8 cellular contexts compared by ENCODE assay signal in genomic region chr7:98280791-98281756, GRCh38. TPM values are rescaled to one million over a fixed set of nuclear protein-coding genes. Genes with fewer than 3 reads are reported as not detected.
DNase-seq lines count a peak whose midpoint lies in the region; ATAC-seq and TF ChIP-seq lines count a peak whose summit lies in the region.

TSS of gene BRI3 (plus strand) at chr7:98281686. CDS start at chr7:98281796, 110 bp downstream.

- peak within 1 kb of the TSS; percentile 60 for H3K27ac ChIP-seq in adipose tissue (ENCODE audit: low read depth, low read length)
- peak within 1 kb of the TSS; percentile 84 to 99 (median 97) for H3K27ac ChIP-seq in heart right ventricle
- H3K27ac ChIP-seq in upper lobe of right lung: peak within 1 kb of the TSS; percentile 96

- peak; percentile 67 for TF ChIP-seq POLR2A in GM10847 (IDR thresholded peaks at IDR 0.05; ENCODE audit: extremely low read depth, insufficient read length)

- TF ChIP-seq CTCF in heart right ventricle (IDR thresholded peaks at IDR 0.05) (peak in 6 of 9 donors; percentile 6 to 62 (median 52)), progenitor cell of endocrine pancreas (IDR thresholded peaks at IDR 0.05; ENCODE audit: unreplicated experiment) (no peak), upper lobe of right lung (IDR thresholded peaks at IDR 0.05) (no peak)

- H3K4me1 Mint-ChIP-seq in T-cell (peaks cover 26 to 36% (median 33%) of the 10 kb centered on the region in 3 donors), progenitor cell of endocrine pancreas (ENCODE audit: low read depth) (peaks cover 29% of the 10 kb centered on the region)

- H3K4me3 ChIP-seq in heart right ventricle: peak within 1 kb of the TSS; percentile 82 to 99 (median 93)
- peak within 1 kb of the TSS; percentile 88 for H3K4me3 ChIP-seq in upper lobe of right lung

- H3K4me1 ChIP-seq in heart right ventricle (peaks cover 26 to 55% (median 46%) of the 10 kb centered on the region in 9 donors), upper lobe of right lung (peaks cover 43% of the 10 kb centered on the region)

- H3K27ac Mint-ChIP-seq in T-cell (peak within 1 kb of the TSS; percentile 83 to 84), progenitor cell of endocrine pancreas (peak within 1 kb of the TSS; percentile 98)

- ATAC-seq in HG02588 (IDR thresholded peaks at IDR 0.05; ENCODE audit: unreplicated experiment) (peak; percentile 75), T-cell (replicated peaks in 1 of 4) (peak; percentile 83 to 90 (median 84)), heart right ventricle (peak; percentile 70 to 89 (median 78)), upper lobe of right lung (peak; percentile 73)

- H3K9me3 ChIP-seq in heart right ventricle: no peaks in the 10 kb centered on the region
- H3K9me3 ChIP-seq in upper lobe of right lung: no peaks in the 10 kb centered on the region

- POLR2A ChIA-PET in T-cell (lab: Charles Lee): interaction anchor here (0.6 to 1.2 kb wide), 3 partner anchors 12 to 31 kb away, joined by 3 to 8 read pairs (median 4); no protein-coding TSS in a partner anchor

- CTCF ChIA-PET in T-cell (lab: Charles Lee): interaction anchor here (0.6 to 1.0 kb wide), 5 partner anchors 13 to 31 kb away, joined by 3 to 4 read pairs (median 3); no protein-coding TSS in a partner anchor

- H3K9me3 Mint-ChIP-seq in T-cell: no peaks in the 10 kb centered on the region
- no peaks in the 10 kb centered on the region for H3K9me3 Mint-ChIP-seq in progenitor cell of endocrine pancreas (ENCODE audit: low read depth)

- H3K27me3 ChIP-seq in heart right ventricle (no peaks in the 10 kb centered on the region), upper lobe of right lung (no peaks in the 10 kb centered on the region)

- H3K27me3 Mint-ChIP-seq in T-cell (no peaks in the 10 kb centered on the region), progenitor cell of endocrine pancreas (no peaks in the 10 kb centered on the region)

- H3K36me3 ChIP-seq in heart right ventricle (peaks cover 0 to 25% (median 0%) of the 10 kb centered on the region in 9 donors), upper lobe of right lung (peaks cover 13% of the 10 kb centered on the region)

- H3K4me3 Mint-ChIP-seq in T-cell (peak within 1 kb of the TSS; percentile 83 to 85 (median 84)), progenitor cell of endocrine pancreas (ENCODE audit: low read depth) (peak within 1 kb of the TSS; percentile 90)

- H3K36me3 Mint-ChIP-seq in T-cell (no peaks in the 10 kb centered on the region), progenitor cell of endocrine pancreas (ENCODE audit: insufficient read depth) (peaks cover 7% of the 10 kb centered on the region)

- DNase-seq in NCI-H128 (lab: John Stamatoyannopoulos, UW; ENCODE audit: unreplicated experiment): peak; percentile 67
- DNase-seq in T-cell: peak; percentile 78 to 96 (median 91)
- peak; percentile 91 to 95 for DNase-seq in heart right ventricle
- DNase-seq in progenitor cell of endocrine pancreas (ENCODE audit: low spot score, unreplicated experiment): peak; percentile 82
- peak; percentile 96 for DNase-seq in upper lobe of right lung

- intact Hi-C loops in heart right ventricle (cut with DNase I) (loop anchor here in 4 of 10 donors (2.0 to 5.0 kb wide), 3 partner anchors 28 to 121 kb away; partner anchors contain the start of genes BAIAP2L1 (in 1 of the 4) and TECPR1 (in 1 of the 4)), upper lobe of right lung (cut with DNase I) (no loop called here)

- WGBS in adipose tissue, 3 donors: 0 to 1% (median 1%) methylated on average over 32 to 81 of the region's 92 CpGs
- 0 to 1% methylated on average over 53 to 91 of the region's 92 CpGs for WGBS in heart right ventricle, 2 donors

RNA-seq across cellular contexts. Expression of gene BRI3, which starts in this region (rescaled TPM):
- 10 to 100 TPM; 53.4 to 73.0 (median 61.2) TPM for total RNA-seq in T-cell
- polyA plus RNA-seq in adipose tissue: 100 to 1,000 TPM; 173 to 360 (median 179) TPM
- 100 to 1,000 TPM; 174 to 267 (median 218) TPM for total RNA-seq in heart right ventricle
- 100 to 1,000 TPM; 135 to 206 TPM for polyA plus RNA-seq in heart right ventricle
- total RNA-seq in progenitor cell of endocrine pancreas: 124 and 125 TPM in 2 replicates
- 530 TPM for total RNA-seq in upper lobe of right lung

Comparison
In these comparisons a context has a peak if more than half of its experiments do, and no peak if none do; other contexts are left out.
1. Peak in every context shown above with its lines: DNase-seq, ATAC-seq, H3K4me3 ChIP-seq and H3K27ac ChIP-seq.
2. CTCF ChIP-seq: peak in heart right ventricle (6 of 9); none in progenitor cell of endocrine pancreas (single experiment) and upper lobe of right lung (single experiment).